Comparison of ENCODE assay signal across 8 cellular contexts in the genomic region with DNA sequence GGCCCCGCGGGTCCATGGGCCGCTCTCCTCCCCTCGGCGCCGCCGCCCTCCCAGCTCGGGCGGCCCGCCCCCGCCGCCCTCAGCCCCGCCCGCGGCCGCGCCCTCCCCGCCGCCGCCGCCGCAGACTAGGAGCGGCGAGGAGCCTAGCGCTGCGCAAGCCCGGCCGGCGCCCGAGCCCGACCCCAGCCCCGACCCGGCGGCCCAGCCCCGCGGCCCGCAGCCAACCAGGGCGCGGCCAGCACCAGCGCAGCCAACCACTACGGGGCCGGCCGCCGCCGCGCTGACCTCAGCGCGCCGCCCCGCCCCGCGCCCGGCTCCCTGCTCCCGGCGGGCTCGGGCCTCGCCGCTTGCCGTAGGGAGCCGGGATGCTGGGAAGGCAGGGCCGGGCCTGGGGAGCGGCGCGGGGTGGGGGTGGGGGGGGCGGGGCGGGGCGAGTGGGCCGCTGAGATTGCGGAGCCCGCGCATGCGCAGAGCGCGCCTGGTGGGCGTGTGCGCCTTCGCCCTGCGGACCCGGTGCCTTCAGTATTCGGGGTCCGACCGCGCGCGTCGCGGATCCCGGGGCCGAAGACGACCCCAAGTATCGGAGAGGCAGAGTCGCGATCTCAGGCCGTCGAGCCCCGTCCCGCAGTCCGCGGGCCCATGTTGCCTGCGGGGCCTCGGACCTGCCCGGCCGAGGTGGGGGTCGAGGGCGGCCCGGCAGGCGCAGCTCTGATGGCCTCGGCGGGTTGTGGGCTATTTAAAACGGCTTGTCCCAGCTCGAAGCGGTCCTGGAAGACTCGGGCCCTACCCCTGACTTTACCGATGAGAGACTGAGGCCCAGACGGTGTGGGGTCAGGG. TPM values are rescaled to one million over a fixed set of nuclear protein-coding genes. Genes with fewer than 3 reads are reported as not detected.
DNase-seq lines count a peak whose midpoint lies in the region; ATAC-seq and TF ChIP-seq lines count a peak whose summit lies in the region.

Gene CDC42BPB (minus strand): TSS at position 178 of the 837 bp plus-strand sequence. CDS start 376 bp downstream, outside the sequence.

- peak within 1 kb of the TSS; percentile 68 for H3K27ac ChIP-seq in endodermal cell (ENCODE audit: low read depth, low read length)

- H3K27me3 Mint-ChIP-seq in endodermal cell (ENCODE audit: insufficient read depth) (peaks cover 3% of the 10 kb centered on the region), memory B cell (no peaks in the 10 kb centered on the region)

- H3K9me3 Mint-ChIP-seq in endodermal cell (no peaks in the 10 kb centered on the region), memory B cell (no peaks in the 10 kb centered on the region)

- no peak for TF ChIP-seq CTCF in AG09319 (IDR thresholded peaks at IDR 0.05; ENCODE audit: low read depth, low read length)
- TF ChIP-seq CTCF in endodermal cell (conservative IDR thresholded peaks at IDR 0.05) = no peak

- WGBS in endodermal cell (ENCODE audit: insufficient coverage in 1 of 2, insufficient read length in 1 of 2), 2 experiments = 0 to 1% methylated on average over 18 to 98 of the region's 115 CpGs

- peaks cover 6% of the 10 kb centered on the region for H3K36me3 Mint-ChIP-seq in endodermal cell (ENCODE audit: low read depth)
- peaks cover 4% of the 10 kb centered on the region for H3K36me3 Mint-ChIP-seq in memory B cell

- peaks cover 12% of the 10 kb centered on the region for H3K36me3 ChIP-seq in endodermal cell (ENCODE audit: control insufficient read depth, insufficient read depth, low read length)

- ATAC-seq in HG03354 (IDR thresholded peaks at IDR 0.05; ENCODE audit: poor library complexity, severe bottlenecking, unreplicated experiment) = peak; percentile 76
- ATAC-seq in memory B cell (ENCODE audit: low read depth) = peak; percentile 83

- peak; percentile 81 for DNase-seq in AG09319 (ENCODE audit: extremely low read depth, low read depth)
- peak; percentile 90 for DNase-seq in GM19238 (ENCODE audit: insufficient read length, low spot score)
- DNase-seq in NCI-H526 (lab: John Stamatoyannopoulos, UW) = peak; percentile 21 to 95
- peak; percentile 49 for DNase-seq in activated CD8-positive, alpha-beta memory T cell treated with anti-CD3 and anti-CD28 coated beads, Interleukin-2, amount 50 U/mL, for 4 hours
- peak; percentile 95 for DNase-seq in endodermal cell
- peak; percentile 63 to 72 for DNase-seq in memory B cell (ENCODE audit: low spot score in 2 of 2)
- DNase-seq in stimulated activated CD4-positive, alpha-beta T cell treated with anti-CD3 and anti-CD28 coated beads, TNF-alpha, amount 100 ng/mL, for 4 hours (ENCODE audit: low read depth in 3 of 3) = peak; percentile 16 to 40 (median 39)

- H3K4me1 Mint-ChIP-seq in endodermal cell = peaks cover 23% of the 10 kb centered on the region
- H3K4me1 Mint-ChIP-seq in memory B cell = peaks cover 22% of the 10 kb centered on the region

- peaks cover 7% of the 10 kb centered on the region for H3K4me1 ChIP-seq in endodermal cell (ENCODE audit: control insufficient read depth, insufficient read depth, low read length)

- H3K9ac ChIP-seq in endodermal cell (ENCODE audit: extremely low read depth, low read length, poor library complexity, severe bottlenecking) = peak within 1 kb of the TSS; percentile 38

- no peaks in the 10 kb centered on the region for H3K9me3 ChIP-seq in endodermal cell (ENCODE audit: control insufficient read depth, low read length)

- H3K4me3 ChIP-seq in endodermal cell (ENCODE audit: low read length) = peak within 1 kb of the TSS; percentile 88

- no peaks in the 10 kb centered on the region for H3K27me3 ChIP-seq in endodermal cell (ENCODE audit: control insufficient read depth, insufficient read depth, low read length, poor library complexity, severe bottlenecking)

- H3K27ac Mint-ChIP-seq in endodermal cell (peak within 1 kb of the TSS; percentile 77), memory B cell (peak within 1 kb of the TSS; percentile 78)

- H3K4me3 Mint-ChIP-seq in endodermal cell (peak within 1 kb of the TSS; percentile 84), memory B cell (peak within 1 kb of the TSS; percentile 94)

RNA-seq across cellular contexts. Expression of gene CDC42BPB, which starts in this region (rescaled TPM):
- total RNA-seq in endodermal cell = 100 to 1,000 TPM; 120 to 123 TPM
- polyA plus RNA-seq in endodermal cell (2013, experiment 1 of 2) = 82.7 TPM
- 80.3 TPM for polyA plus RNA-seq in endodermal cell (2013, experiment 2 of 2)

Comparison
In these comparisons a context has a peak if more than half of its experiments do, and no peak if none do; other contexts are left out.
1. Peak in every context shown above with its lines: DNase-seq, ATAC-seq, H3K4me3 ChIP-seq and H3K27ac ChIP-seq.
2. DNase-seq: peak in every context shown above with its lines; median percentile 95 in endodermal cell; 90 in GM19238; 81 in AG09319; 68 in memory B cell; 58 in NCI-H526; 49 in activated CD8-positive, alpha-beta memory T cell treated with anti-CD3 and anti-CD28 coated beads, Interleukin-2, amount 50 U/mL, for 4 hours; 39 in stimulated activated CD4-positive, alpha-beta T cell treated with anti-CD3 and anti-CD28 coated beads, TNF-alpha, amount 100 ng/mL, for 4 hours.